In genomic region chr2:33133436-33133835, GRCh38 we compare ENCODE assay signal across 9 cellular contexts.
DNase-seq lines count a peak whose midpoint lies in the region; ATAC-seq and TF ChIP-seq lines count a peak whose summit lies in the region.
"Had no signal": no experiment of that assay in that cellular context is flagged by ENCODE, and none has a peak within 500 bp of the region (broad histone marks: within the 10 kb centered on the region; RNA-seq: fewer than 3 reads in every experiment).

No MANE protein-coding gene starts in this region.

- H4K20me1 ChIP-seq in osteoblast (ENCODE audit: insufficient read depth, low read length) = no peaks in the 10 kb centered on the region

- TF ChIP-seq CTCF in fibroblast of the aortic adventitia (IDR thresholded peaks at IDR 0.05; ENCODE audit: insufficient read depth, low read length) (no peak), osteoblast (IDR thresholded peaks at IDR 0.05; ENCODE audit: extremely low read depth, low read depth, low read length) (no peak)

- H3K4me3 ChIP-seq in fibroblast of the aortic adventitia (ENCODE audit: low read depth, low read length) = peak overlapping the region; percentile 73
- peak overlapping the region; percentile 78 for H3K4me3 ChIP-seq in osteoblast (ENCODE audit: insufficient read depth, low read length)

- H3K9me3 ChIP-seq in osteoblast (ENCODE audit: low read depth, low read length) = no peaks in the 10 kb centered on the region

- no peak for ATAC-seq in HG03571 (IDR thresholded peaks at IDR 0.05; ENCODE audit: unreplicated experiment)
- no peak for ATAC-seq in HG03175 (IDR thresholded peaks at IDR 0.05; ENCODE audit: unreplicated experiment)

- H3K27me3 ChIP-seq in osteoblast (ENCODE audit: insufficient read depth, low read length) = no peaks in the 10 kb centered on the region

- peaks cover 63% of the 10 kb centered on the region for H3K4me1 ChIP-seq in osteoblast (ENCODE audit: insufficient read depth, low read length)

- H2AFZ ChIP-seq in osteoblast (ENCODE audit: low read length) = peak overlapping the region; percentile 45

- H3K4me2 ChIP-seq in osteoblast (ENCODE audit: insufficient read depth, low read length) = peak overlapping the region; percentile 75

- DNase-seq in Ammon's horn (ENCODE audit: low spot score) (peak; percentile 7), SKM-1 (lab: John Stamatoyannopoulos, UW; ENCODE audit: unreplicated experiment) (peak; percentile 35), fibroblast of the aortic adventitia (ENCODE audit: low read depth) (peak; percentile 74), osteoblast (ENCODE audit: insufficient read length, low spot score, missing footprints) (no peak), HK-2 (ENCODE audit: unreplicated experiment) (no peak), COLO668 (lab: John Stamatoyannopoulos, UW; ENCODE audit: unreplicated experiment) (no peak)
- DNase-seq: activated CD8-positive, alpha-beta memory T cell treated with anti-CD3 and anti-CD28 coated beads for 24 hours had no signal

- H3K27ac ChIP-seq in osteoblast (ENCODE audit: low read depth, low read length) = peak overlapping the region; percentile 96

- H3K36me3 ChIP-seq in osteoblast (ENCODE audit: insufficient read depth, low read length) = peaks cover 4% of the 10 kb centered on the region

- peaks cover 28% of the 10 kb centered on the region for H3K79me2 ChIP-seq in osteoblast (ENCODE audit: insufficient read depth, low read length)

Comparison
In these comparisons a context has a peak if more than half of its experiments do, and no peak if none do; other contexts are left out.
1. DNase-seq: peak in Ammon's horn (single experiment), SKM-1 (single experiment) and fibroblast of the aortic adventitia (single experiment); none in osteoblast (single experiment), HK-2 (single experiment) and COLO668 (single experiment).